22 cellular contexts compared by ENCODE assay signal in the genomic region with DNA sequence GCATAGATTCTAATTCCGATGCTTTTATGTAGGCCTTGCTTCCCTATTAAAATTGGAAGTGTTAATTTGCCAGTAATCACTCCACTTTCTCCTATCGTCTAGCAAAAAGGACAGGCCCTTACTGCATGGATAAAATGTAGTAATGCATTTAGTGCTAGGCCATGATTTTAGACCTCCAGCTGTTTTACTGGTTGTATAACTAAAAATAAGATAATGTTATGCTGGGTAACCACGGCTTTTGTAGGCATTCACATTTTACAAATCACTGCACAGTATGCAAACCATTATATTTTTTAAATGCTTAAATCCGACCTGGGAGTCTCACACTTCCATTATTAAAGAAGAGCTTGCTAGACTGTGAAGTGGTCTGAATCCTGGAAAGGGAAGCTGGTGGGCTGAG.
"Had no signal": no experiment of that assay in that cellular context is flagged by ENCODE, and none has a peak within 500 bp of the region (broad histone marks: within the 10 kb centered on the region; RNA-seq: fewer than 3 reads in every experiment).

No MANE protein-coding gene starts in this region.

- DNase-seq: dorsolateral prefrontal cortex; effector CD4-positive, alpha-beta T cell; head of caudate nucleus; islet precursor cell; left ventricle myocardium superior; lower lobe of right lung; naive B cell; pancreas; retina; small intestine; stimulated activated CD4-positive, alpha-beta T cell treated with anti-CD3 and anti-CD28 coated beads, Interleukin-12 subunit alpha, Interleukin-12 subunit beta, amount 100 ng/mL, for 4 hours; stimulated activated CD4-positive, alpha-beta T cell treated with anti-CD3 and anti-CD28 coated beads, Interleukin-1b, Interleukin-23, amount 100 ng/mL, for 48 hours; stimulated activated CD4-positive, alpha-beta T cell treated with anti-CD3 and anti-CD28 coated beads, Interleukin-4, amount 100 ng/mL, for 1 hour; stimulated activated CD8-positive, alpha-beta memory T cell treated with anti-CD3 and anti-CD28 coated beads, Interleukin-4, amount 100 ng/mL, for 48 hours; stimulated activated naive CD4-positive, alpha-beta T cell; stimulated activated naive CD8-positive, alpha-beta T cell treated with anti-CD3 and anti-CD28 coated beads, Interleukin-15, amount 100 ng/mL, for 72 hours; transverse colon; upper lobe of right lung; uterus had no signal

- H3K4me1 ChIP-seq: lower lobe of right lung, pancreas, transverse colon, upper lobe of right lung, uterus had no signal

- H3K9me3 ChIP-seq: lower lobe of right lung, neutrophil, pancreas, suprapubic skin, transverse colon, upper lobe of right lung, uterus had no signal

- H3K27me3 ChIP-seq: neutrophil, pancreas, suprapubic skin, transverse colon, upper lobe of right lung, uterus had no signal

- H3K27ac ChIP-seq: dorsolateral prefrontal cortex, lower lobe of right lung, neutrophil, pancreas, suprapubic skin, transverse colon, upper lobe of right lung, uterus had no signal

- ATAC-seq: left ventricle myocardium superior; lower lobe of right lung; natural killer cell treated with Interleukin-12 subunit alpha and Interleukin-12 subunit beta and Interleukin-15 and Interleukin-18, amount 100 ng/mL, for 72 hours; pancreas; stimulated activated naive CD8-positive, alpha-beta T cell treated with anti-CD3 and anti-CD28 coated beads, Interleukin-15, amount 100 ng/mL, for 72 hours; upper lobe of right lung had no signal

- H3K4me3 ChIP-seq: dorsolateral prefrontal cortex, lower lobe of right lung, pancreas, suprapubic skin, transverse colon, upper lobe of right lung, uterus had no signal

- H3K36me3 ChIP-seq: lower lobe of right lung, neutrophil, pancreas, suprapubic skin, transverse colon, upper lobe of right lung, uterus had no signal
